In the genomic region with DNA sequence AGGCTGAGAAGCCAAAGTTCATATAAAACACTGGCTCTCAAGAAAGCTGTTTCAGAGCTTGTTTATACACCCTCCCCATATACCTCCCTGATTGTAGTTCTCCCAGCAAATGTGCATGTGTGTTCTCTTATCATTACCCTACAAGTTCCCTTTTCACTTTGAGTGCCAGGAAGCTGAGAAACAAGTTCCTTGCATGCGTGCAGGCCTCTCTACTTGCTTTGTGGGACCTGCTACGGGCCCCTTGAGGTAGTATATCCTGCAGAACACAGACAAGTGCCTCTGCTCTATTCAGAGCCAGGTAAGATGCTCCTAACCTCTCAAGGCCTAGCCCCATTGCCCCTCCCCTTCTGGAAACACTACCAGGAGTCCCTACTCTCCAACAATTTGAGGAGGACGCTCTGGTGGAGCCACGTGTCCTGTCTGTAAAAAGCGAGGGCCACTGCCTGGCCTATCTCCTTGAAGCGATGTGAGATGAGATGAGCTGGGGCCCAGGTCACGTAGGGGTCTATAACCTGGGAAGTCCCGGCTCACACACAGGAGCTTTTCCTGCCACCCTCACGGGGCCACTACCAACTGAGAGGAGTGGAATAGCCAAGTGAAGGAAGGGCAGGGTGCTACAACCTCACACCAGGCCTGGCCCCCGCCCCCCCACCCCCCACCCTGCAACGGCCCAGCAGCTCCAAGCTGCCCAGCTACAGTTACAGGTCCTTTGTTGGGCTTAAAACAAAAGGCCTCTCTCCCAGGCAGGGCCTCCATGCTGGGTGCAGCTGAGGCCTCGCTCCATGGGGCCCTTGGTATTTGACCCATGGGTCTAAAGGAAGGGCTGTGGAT, we compare ENCODE assay signal across 9 cellular contexts. TPM values are rescaled to one million over a fixed set of nuclear protein-coding genes. Genes with fewer than 3 reads are reported as not detected.
A peak's percentile ranks its signal among the peaks of the same experiment; 100 is the strongest.
DNase-seq lines count a peak whose midpoint lies in the region; ATAC-seq and TF ChIP-seq lines count a peak whose summit lies in the region.
"Had no signal": no experiment of that assay in that cellular context is flagged by ENCODE, and none has a peak within 500 bp of the region (broad histone marks: within the 10 kb centered on the region; RNA-seq: fewer than 3 reads in every experiment).

No MANE protein-coding gene starts in this region.

- H3K4me1 Mint-ChIP-seq in chondrocyte (ENCODE audit: low read depth), result peaks cover 84% of the 10 kb centered on the region
- peaks cover 52% of the 10 kb centered on the region for H3K4me1 Mint-ChIP-seq in nephron progenitor cell
- H3K4me1 Mint-ChIP-seq in activated CD4-positive, alpha-beta memory T cell treated with anti-CD3 and anti-CD28 coated beads for 36 hours (ENCODE audit: low read depth), result peaks cover 22% of the 10 kb centered on the region

- peak overlapping the region; percentile 83 for H3K27ac Mint-ChIP-seq in chondrocyte (ENCODE audit: unreplicated experiment)
- peak overlapping the region; percentile 71 for H3K27ac Mint-ChIP-seq in nephron progenitor cell
- H3K27ac Mint-ChIP-seq in activated CD4-positive, alpha-beta memory T cell treated with anti-CD3 and anti-CD28 coated beads for 36 hours, result no peak overlapping the region

- H3K79me2 ChIP-seq in ACC112 (ENCODE audit: control insufficient read depth, insufficient read depth, low read length, unreplicated experiment), result peaks cover 74% of the 10 kb centered on the region

- H2AFZ ChIP-seq in ACC112 (ENCODE audit: low read length, unreplicated experiment), result no peak overlapping the region

- H3K36me3 ChIP-seq in ACC112 (ENCODE audit: insufficient read depth, low read length) (no peaks in the 10 kb centered on the region), HUES64 (ENCODE audit: insufficient read depth, low read length) (no peaks in the 10 kb centered on the region)

- intact Hi-C loops in activated CD4-positive, alpha-beta memory T cell treated with anti-CD3 and anti-CD28 coated beads for 36 hours (cut with micrococcal nuclease), result no loop called here

- ATAC-seq in HG02840 (IDR thresholded peaks at IDR 0.05; ENCODE audit: low FRiP score, unreplicated experiment) (no peak), HG03139 (IDR thresholded peaks at IDR 0.05; ENCODE audit: unreplicated experiment) (no peak), GM21423 (IDR thresholded peaks at IDR 0.05; ENCODE audit: unreplicated experiment) (no peak)

- no peaks in the 10 kb centered on the region for H3K9me3 Mint-ChIP-seq in chondrocyte (ENCODE audit: low read depth)
- H3K9me3 Mint-ChIP-seq in nephron progenitor cell, result no peaks in the 10 kb centered on the region
- no peaks in the 10 kb centered on the region for H3K9me3 Mint-ChIP-seq in activated CD4-positive, alpha-beta memory T cell treated with anti-CD3 and anti-CD28 coated beads for 36 hours

- CTCF ChIA-PET in activated CD4-positive, alpha-beta memory T cell treated with anti-CD3 and anti-CD28 coated beads for 36 hours (lab: Charles Lee), result no interaction called here

- H3K4me3 ChIP-seq in ACC112 (ENCODE audit: low read depth, low read length) (no peak overlapping the region), HUES64 (ENCODE audit: low read length) (no peak overlapping the region)

- no peak overlapping the region for H3K4me3 Mint-ChIP-seq in chondrocyte (ENCODE audit: unreplicated experiment)
- H3K4me3 Mint-ChIP-seq in nephron progenitor cell, result no peak overlapping the region
- no peak overlapping the region for H3K4me3 Mint-ChIP-seq in activated CD4-positive, alpha-beta memory T cell treated with anti-CD3 and anti-CD28 coated beads for 36 hours

- H3K27me3 Mint-ChIP-seq in chondrocyte (ENCODE audit: low read depth), result no peaks in the 10 kb centered on the region
- no peaks in the 10 kb centered on the region for H3K27me3 Mint-ChIP-seq in nephron progenitor cell (ENCODE audit: low read depth, poor library complexity)
- H3K27me3 Mint-ChIP-seq in activated CD4-positive, alpha-beta memory T cell treated with anti-CD3 and anti-CD28 coated beads for 36 hours, result no peaks in the 10 kb centered on the region

- H3K36me3 Mint-ChIP-seq in chondrocyte (ENCODE audit: low read depth) (no peaks in the 10 kb centered on the region), nephron progenitor cell (ENCODE audit: low read depth) (peaks cover 11% of the 10 kb centered on the region)
- H3K36me3 Mint-ChIP-seq in activated CD4-positive, alpha-beta memory T cell treated with anti-CD3 and anti-CD28 coated beads for 36 hours, result no peaks in the 10 kb centered on the region

- no peak for DNase-seq in chondrocyte (ENCODE audit: low spot score)
- no peak for DNase-seq in nephron progenitor cell
- no peak for DNase-seq in activated CD4-positive, alpha-beta memory T cell treated with anti-CD3 and anti-CD28 coated beads for 36 hours
- DNase-seq: T-helper 1 cell had no signal

- POLR2A ChIA-PET in activated CD4-positive, alpha-beta memory T cell treated with anti-CD3 and anti-CD28 coated beads for 36 hours (lab: Charles Lee), result interaction anchor here (1.1 to 1.5 kb wide), 2 partner anchors 27 to 373 kb away, joined by 3 to 5 read pairs; a partner anchor contains a TSS

- 0 out of 2 replicates have a peak overlapping the region, but pooled peaks have one; percentile 46 for H3K9ac ChIP-seq in HUES64 (ENCODE audit: low read depth, low read length)

- H3K9me3 ChIP-seq in HUES64 (ENCODE audit: insufficient read depth, low read depth, low read length), result no peaks in the 10 kb centered on the region

- H3K27me3 ChIP-seq in ACC112 (ENCODE audit: insufficient read depth, low read length) (no peaks in the 10 kb centered on the region), HUES64 (ENCODE audit: insufficient read depth, low read length) (no peaks in the 10 kb centered on the region)

- TF ChIP-seq CTCF in chondrocyte (IDR thresholded peaks at IDR 0.05) (no peak), nephron progenitor cell (IDR thresholded peaks at IDR 0.05) (no peak)

- H3K4me1 ChIP-seq in ACC112 (ENCODE audit: control insufficient read depth, insufficient read depth, low read length, unreplicated experiment) (peaks cover 53% of the 10 kb centered on the region), HUES64 (ENCODE audit: insufficient read depth, low read length) (peaks cover 21% of the 10 kb centered on the region)

- 81% methylated on average over 12 of the region's 12 CpGs for WGBS in HUES64

- H3K27ac ChIP-seq in ACC112 (ENCODE audit: low read depth, low read length) (peak overlapping the region; percentile 43), HUES64 (ENCODE audit: low read depth, low read length) (peak overlapping the region; percentile 51; the same call in 1 of the 2 replicates)

RNA-seq across cellular contexts. Expression of a gene that starts 2.6 kb away (rescaled TPM):
- not detected for polyA plus RNA-seq in HUES64 (2013, experiment 1 of 2)
- not detected for polyA plus RNA-seq in HUES64 (2013, experiment 2 of 2)
- 0.85 to 1.8 TPM in 2 of 3 replicates, not detected in the other for total RNA-seq in chondrocyte
- under 1 TPM; 0.38 to 0.51 TPM for total RNA-seq in activated CD4-positive, alpha-beta memory T cell treated with anti-CD3 and anti-CD28 coated beads for 36 hours

RNA-seq across cellular contexts. Expression of a gene that starts 6.2 kb away (rescaled TPM):
- 71.0 TPM for polyA plus RNA-seq in HUES64 (2013, experiment 1 of 2)
- polyA plus RNA-seq in HUES64 (2013, experiment 2 of 2), result 89.8 TPM
- total RNA-seq in chondrocyte, result 279 to 383 TPM (median 382 TPM) in 3 replicates
- 10 to 100 TPM; 73.7 to 77.6 TPM for total RNA-seq in activated CD4-positive, alpha-beta memory T cell treated with anti-CD3 and anti-CD28 coated beads for 36 hours

RNA-seq across cellular contexts. Expression of a gene that starts 28.3 kb away (rescaled TPM):
- 53.0 TPM for polyA plus RNA-seq in HUES64 (2013, experiment 1 of 2)
- 51.9 TPM for polyA plus RNA-seq in HUES64 (2013, experiment 2 of 2)
- total RNA-seq in chondrocyte, result 47.3 to 49.2 TPM (median 48.0 TPM) in 3 replicates
- 10 to 100 TPM; 64.6 to 75.3 TPM for total RNA-seq in activated CD4-positive, alpha-beta memory T cell treated with anti-CD3 and anti-CD28 coated beads for 36 hours
